8 cellular contexts compared by ENCODE assay signal in the genomic region with DNA sequence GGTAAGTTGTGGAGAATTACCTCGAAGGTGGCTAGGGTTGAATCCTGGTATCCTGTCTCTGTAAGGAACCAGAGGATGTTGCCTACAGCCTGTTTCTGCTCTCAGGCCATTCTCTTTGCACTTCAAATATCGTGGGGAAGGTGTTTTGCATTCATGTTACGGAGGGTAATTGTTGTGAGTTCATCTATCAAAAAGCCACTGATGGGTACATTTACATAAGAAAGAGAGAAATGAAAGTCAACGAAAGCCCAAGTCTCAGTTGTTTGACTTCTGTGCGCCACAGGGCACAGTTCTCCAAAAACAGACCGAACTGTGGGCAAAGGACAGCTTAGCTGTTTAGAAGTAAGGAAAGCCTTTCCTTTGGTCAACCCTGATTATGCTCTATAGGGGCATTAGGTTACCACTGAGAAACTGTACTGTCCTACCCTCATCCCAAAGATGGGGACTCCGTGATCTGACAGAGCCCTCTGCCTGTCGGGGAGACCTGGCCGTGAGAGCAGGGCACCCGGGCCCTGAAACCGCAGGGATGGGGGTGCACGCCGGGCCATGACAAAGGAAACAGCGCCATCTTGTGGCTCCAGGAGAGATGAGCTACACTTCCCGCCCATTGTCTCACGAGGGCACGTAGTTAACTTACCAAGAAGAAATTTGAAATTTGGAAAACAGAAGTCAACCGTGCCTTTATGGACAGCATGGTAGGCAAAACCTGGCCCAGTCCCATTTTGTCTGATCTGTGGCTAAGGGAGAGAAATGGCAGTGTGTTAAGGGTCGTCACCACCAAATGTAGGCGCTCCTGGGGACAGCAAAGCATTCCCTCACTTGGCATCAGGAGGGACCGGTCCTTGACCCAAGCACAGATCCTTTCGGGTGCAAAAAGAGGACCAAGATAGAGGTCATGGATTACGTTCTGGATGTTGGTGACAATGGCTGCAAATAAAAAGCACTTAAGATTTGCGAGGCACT.
DNase-seq lines count a peak whose midpoint lies in the region.

No MANE protein-coding gene starts in this region.

- no peaks in the 10 kb centered on the region for H3K36me3 ChIP-seq in H7 (replicated peaks; ENCODE audit: control insufficient read depth, insufficient read depth, low read length)
- H3K36me3 ChIP-seq in MG63 = no peaks in the 10 kb centered on the region

- H3K4me3 ChIP-seq in H7 (ENCODE audit: insufficient read depth, low read depth, low read length) (no peak overlapping the region), MG63 (no peak overlapping the region), skeletal muscle cell (ENCODE audit: low read depth, low read length) (no peak overlapping the region)

- no peaks in the 10 kb centered on the region for H3K9me3 ChIP-seq in MG63

- H3K27me3 ChIP-seq in H7 (ENCODE audit: control insufficient read depth, insufficient read depth, low read length) (no peaks in the 10 kb centered on the region; the same call in 1 of the 2 replicates), MG63 (no peaks in the 10 kb centered on the region)

- DNase-seq in GM03348 (ENCODE audit: low spot score) (peak; percentile 87), H7 (peak; percentile 86), MG63 (peak; percentile 30), T-helper 9 cell (peak; percentile 51), astrocyte of the hippocampus (ENCODE audit: low read depth, low spot score) (peak; percentile 77), iPS DF 19.7 (ENCODE audit: low read depth, low spot score) (peak; percentile 63), skeletal muscle cell (ENCODE audit: low read depth) (peak; percentile 10), NCI-H146 (lab: John Stamatoyannopoulos, UW) (no peak)
